8 cellular contexts compared by ENCODE assay signal in the genomic region with DNA sequence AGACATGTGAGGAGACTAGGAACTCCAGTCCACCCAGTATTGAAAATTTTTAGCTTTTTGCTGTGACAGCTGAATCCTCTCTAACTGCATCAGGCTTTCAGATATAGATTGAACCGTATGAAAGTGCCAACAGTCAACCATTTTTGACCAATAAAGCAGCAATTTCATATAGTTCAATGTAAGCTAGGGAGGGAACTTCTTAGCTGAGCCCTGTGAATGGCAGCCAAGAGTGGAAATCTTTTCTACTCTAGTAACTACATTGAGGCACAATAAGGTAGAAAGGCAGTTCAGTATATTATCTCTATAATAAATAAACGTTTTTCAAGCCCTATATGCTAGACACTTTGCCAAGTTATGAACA.
DNase-seq lines count a peak whose midpoint lies in the region; ATAC-seq and TF ChIP-seq lines count a peak whose summit lies in the region.

No MANE protein-coding gene starts in this region.

- CTCF ChIA-PET in CD4-positive, alpha-beta memory T cell (lab: Charles Lee; ENCODE audit: partially characterized antibody), result interaction anchor here (0.5 to 4.4 kb wide), 47 partner anchors 11 to 1278 kb away, joined by 3 to 41 read pairs (median 4); a partner anchor contains a TSS

- no peaks in the 10 kb centered on the region for H3K36me3 Mint-ChIP-seq in CD4-positive, alpha-beta memory T cell

- DNase-seq in fibroblast of lung (ENCODE audit: low read depth in 2 of 2) (no peak), nucleus accumbens (lab: John Stamatoyannopoulos, UW) (no peak), AG08396 (ENCODE audit: low spot score) (no peak), RPMI8226 (no peak)
- DNase-seq in CD4-positive, alpha-beta memory T cell, result no peak

- no peak overlapping the region for H3K4me3 Mint-ChIP-seq in CD4-positive, alpha-beta memory T cell

- intact Hi-C loops in CD4-positive, alpha-beta memory T cell (cut with micrococcal nuclease), result loop anchor here (1.0 to 5.0 kb wide), 4 partner anchors 73 to 812 kb away; a partner anchor contains a TSS

- H3K4me1 Mint-ChIP-seq in CD4-positive, alpha-beta memory T cell, result peaks cover 3 to 6% (median 4%) of the 10 kb centered on the region in 4 donors

- no peaks in the 10 kb centered on the region for H3K9me3 Mint-ChIP-seq in CD4-positive, alpha-beta memory T cell

- no peak for TF ChIP-seq CTCF in fibroblast of lung (conservative IDR thresholded peaks at IDR 0.05 in 1 of 2, IDR thresholded peaks at IDR 0.05 in 1 of 2; ENCODE audit: low read depth in 1 of 2, low read length in 2 of 2)

- peaks cover 0 to 2% of the 10 kb centered on the region in 2 donors for H3K27me3 Mint-ChIP-seq in CD4-positive, alpha-beta memory T cell

- H3K27ac ChIP-seq in fibroblast of lung (ENCODE audit: insufficient read depth, low read length), result no peak overlapping the region
- no peak overlapping the region for H3K27ac ChIP-seq in CD4-positive, alpha-beta memory T cell (ENCODE audit: low read depth, low read length)

- ATAC-seq in GM18505 (IDR thresholded peaks at IDR 0.05; ENCODE audit: unreplicated experiment) (peak; percentile 32), GM21529 (IDR thresholded peaks at IDR 0.05; ENCODE audit: unreplicated experiment) (peak; percentile 46), HG03442 (IDR thresholded peaks at IDR 0.05; ENCODE audit: unreplicated experiment) (peak; percentile 30)

- H2AFZ ChIP-seq in fibroblast of lung (ENCODE audit: low read length), result peak overlapping the region; percentile 1

- H3K4me1 ChIP-seq in fibroblast of lung (ENCODE audit: control insufficient read depth, extremely low read depth, insufficient read depth, low read length), result peaks cover 3% of the 10 kb centered on the region
- no peaks in the 10 kb centered on the region for H3K4me1 ChIP-seq in CD4-positive, alpha-beta memory T cell (ENCODE audit: insufficient read depth, low read length)

- no peak overlapping the region for H3K4me3 ChIP-seq in fibroblast of lung (replicated peaks in 1 of 4; ENCODE audit: control extremely low read depth in 1 of 4, insufficient read depth in 1 of 4, low read depth in 3 of 4, low read length in 4 of 4)
- H3K4me3 ChIP-seq in CD4-positive, alpha-beta memory T cell (ENCODE audit: low read length in 2 of 2), result no peak overlapping the region

- no peaks in the 10 kb centered on the region for H3K9me3 ChIP-seq in fibroblast of lung (ENCODE audit: control insufficient read depth, insufficient read depth, low read depth, low read length)
- no peaks in the 10 kb centered on the region for H3K9me3 ChIP-seq in CD4-positive, alpha-beta memory T cell (ENCODE audit: control insufficient read depth in 1 of 2, low read length in 2 of 2)

- H3K27me3 ChIP-seq in fibroblast of lung (ENCODE audit: control insufficient read depth, insufficient read depth, low read length), result no peaks in the 10 kb centered on the region
- no peaks in the 10 kb centered on the region for H3K27me3 ChIP-seq in CD4-positive, alpha-beta memory T cell (ENCODE audit: insufficient read depth, low read length)

- H3K79me2 ChIP-seq in fibroblast of lung (ENCODE audit: control insufficient read depth, insufficient read depth, low read length), result no peaks in the 10 kb centered on the region

- no peak for TF ChIP-seq POLR2A in GM18505 (IDR thresholded peaks at IDR 0.05; ENCODE audit: borderline replicate concordance, extremely low read depth, insufficient read depth, insufficient read length)

- no peak overlapping the region for H3K9ac ChIP-seq in fibroblast of lung (ENCODE audit: insufficient read depth, low read length)

- no peak overlapping the region for H3K4me2 ChIP-seq in fibroblast of lung (ENCODE audit: extremely low read depth, insufficient read depth, low read length)

- POLR2A ChIA-PET in CD4-positive, alpha-beta memory T cell (lab: Charles Lee; ENCODE audit: partially characterized antibody), result interaction anchor here (0.7 to 0.8 kb wide), 2 partner anchors 13 to 74 kb away, joined by 3 read pairs; no protein-coding TSS in a partner anchor

- H4K20me1 ChIP-seq in fibroblast of lung (ENCODE audit: control insufficient read depth, extremely low read depth, insufficient read depth, low read length), result no peaks in the 10 kb centered on the region

- H3K27ac Mint-ChIP-seq in CD4-positive, alpha-beta memory T cell, result no peak overlapping the region

- no peaks in the 10 kb centered on the region for H3K36me3 ChIP-seq in fibroblast of lung (ENCODE audit: control insufficient read depth, insufficient read depth, low read length)
- H3K36me3 ChIP-seq in CD4-positive, alpha-beta memory T cell (ENCODE audit: insufficient read depth, low read length), result no peaks in the 10 kb centered on the region
